In the genomic region with DNA sequence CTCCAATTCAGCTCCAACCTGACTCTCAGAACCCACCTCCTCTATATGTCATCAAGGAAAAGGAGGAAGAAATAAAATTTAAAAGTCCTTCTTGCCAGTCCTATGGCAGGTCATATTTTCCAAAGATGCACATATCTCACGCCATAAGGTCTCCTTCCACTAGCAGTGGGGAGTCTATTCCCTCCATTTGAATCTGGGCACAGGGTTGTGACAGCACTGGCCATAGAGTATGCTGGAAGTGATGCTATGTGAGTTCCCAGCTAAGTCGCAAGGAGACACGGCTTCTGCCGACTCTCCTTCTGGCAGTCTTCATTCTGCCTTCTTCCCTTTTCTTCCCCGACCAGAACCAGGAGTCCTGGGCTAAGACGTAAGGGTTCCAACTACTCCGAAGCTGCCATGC, we compare ENCODE assay signal across 18 cellular contexts.
DNase-seq lines count a peak whose midpoint lies in the region; ATAC-seq and TF ChIP-seq lines count a peak whose summit lies in the region.
"Had no signal": no experiment of that assay in that cellular context is flagged by ENCODE, and none has a peak within 500 bp of the region (broad histone marks: within the 10 kb centered on the region; RNA-seq: fewer than 3 reads in every experiment).

No MANE protein-coding gene starts in this region.

- TF ChIP-seq CTCF in nephron progenitor cell (IDR thresholded peaks at IDR 0.05) = no peak

- peak overlapping the region; percentile 2 for H3K27ac ChIP-seq in substantia nigra (ENCODE audit: low read depth, low read length, poor library complexity, severe bottlenecking)
- H3K27ac ChIP-seq: BLaER1, GM23248 had no signal

- no peak for ATAC-seq in GM19023 (IDR thresholded peaks at IDR 0.05; ENCODE audit: unreplicated experiment)
- ATAC-seq: HepG2 had no signal

- intact Hi-C loops in activated T-helper 1 cell treated with anti-CD3 and anti-CD28 coated beads, Interleukin-12 subunit alpha, Interleukin-12 subunit beta, Interleukin-2, Interleukin-4 antibody, amounts not matched to agents 30 ng/mL and 10 ng/mL and 1 ng/mL, durations not matched to agents 14 hours and 24 hours and 36 hours (cut with micrococcal nuclease) = no loop called here

- H3K27me3 Mint-ChIP-seq in nephron progenitor cell (ENCODE audit: low read depth, poor library complexity) = no peaks in the 10 kb centered on the region
- peaks cover 2% of the 10 kb centered on the region for H3K27me3 Mint-ChIP-seq in activated T-helper 1 cell treated with anti-CD3 and anti-CD28 coated beads, Interleukin-12 subunit alpha, Interleukin-12 subunit beta, Interleukin-2, Interleukin-4 antibody, amounts not matched to agents 30 ng/mL and 10 ng/mL and 1 ng/mL, durations not matched to agents 14 hours and 24 hours and 36 hours (ENCODE audit: insufficient read depth)
- H3K27me3 Mint-ChIP-seq: IgD-negative memory B cell had no signal

- peaks cover 26% of the 10 kb centered on the region for H3K36me3 Mint-ChIP-seq in nephron progenitor cell (ENCODE audit: low read depth)
- H3K36me3 Mint-ChIP-seq in activated T-helper 1 cell treated with anti-CD3 and anti-CD28 coated beads, Interleukin-12 subunit alpha, Interleukin-12 subunit beta, Interleukin-2, Interleukin-4 antibody, amounts not matched to agents 30 ng/mL and 10 ng/mL and 1 ng/mL, durations not matched to agents 14 hours and 24 hours and 36 hours (ENCODE audit: low read depth) = no peaks in the 10 kb centered on the region
- H3K36me3 Mint-ChIP-seq: CD14-positive monocyte; CD4-positive, alpha-beta memory T cell; IgD-negative memory B cell had no signal

- peak overlapping the region; percentile 3 for H3K27ac Mint-ChIP-seq in nephron progenitor cell
- H3K27ac Mint-ChIP-seq in activated T-helper 1 cell treated with anti-CD3 and anti-CD28 coated beads, Interleukin-12 subunit alpha, Interleukin-12 subunit beta, Interleukin-2, Interleukin-4 antibody, amounts not matched to agents 30 ng/mL and 10 ng/mL and 1 ng/mL, durations not matched to agents 14 hours and 24 hours and 36 hours = no peak overlapping the region
- H3K27ac Mint-ChIP-seq: CD14-positive monocyte; CD4-positive, alpha-beta memory T cell; IgD-negative memory B cell had no signal

- no peak overlapping the region for H3K4me3 Mint-ChIP-seq in nephron progenitor cell
- H3K4me3 Mint-ChIP-seq in activated T-helper 1 cell treated with anti-CD3 and anti-CD28 coated beads, Interleukin-12 subunit alpha, Interleukin-12 subunit beta, Interleukin-2, Interleukin-4 antibody, amounts not matched to agents 30 ng/mL and 10 ng/mL and 1 ng/mL, durations not matched to agents 14 hours and 24 hours and 36 hours = no peak overlapping the region
- H3K4me3 Mint-ChIP-seq: CD14-positive monocyte; CD4-positive, alpha-beta memory T cell; H9; IgD-negative memory B cell had no signal

- peaks cover 17% of the 10 kb centered on the region for H3K4me1 Mint-ChIP-seq in nephron progenitor cell
- no peaks in the 10 kb centered on the region for H3K4me1 Mint-ChIP-seq in activated T-helper 1 cell treated with anti-CD3 and anti-CD28 coated beads, Interleukin-12 subunit alpha, Interleukin-12 subunit beta, Interleukin-2, Interleukin-4 antibody, amounts not matched to agents 30 ng/mL and 10 ng/mL and 1 ng/mL, durations not matched to agents 14 hours and 24 hours and 36 hours (ENCODE audit: low read depth)
- H3K4me1 Mint-ChIP-seq: CD4-positive, alpha-beta memory T cell; IgD-negative memory B cell had no signal

- peaks cover 9% of the 10 kb centered on the region for H3K9me3 Mint-ChIP-seq in nephron progenitor cell
- H3K9me3 Mint-ChIP-seq in activated T-helper 1 cell treated with anti-CD3 and anti-CD28 coated beads, Interleukin-12 subunit alpha, Interleukin-12 subunit beta, Interleukin-2, Interleukin-4 antibody, amounts not matched to agents 30 ng/mL and 10 ng/mL and 1 ng/mL, durations not matched to agents 14 hours and 24 hours and 36 hours = no peaks in the 10 kb centered on the region
- H3K9me3 Mint-ChIP-seq: IgD-negative memory B cell had no signal

- DNase-seq in G401 (ENCODE audit: low spot score) (peak; percentile 81), cerebellar cortex (ENCODE audit: low spot score) (peak; percentile 77), nephron progenitor cell (no peak), substantia nigra (lab: John Stamatoyannopoulos, UW) (no peak), NCI-H1105 treated with DMSO at 0.1 percent for 48 hours (lab: John Stamatoyannopoulos, UW) (no peak)
- no peak for DNase-seq in activated T-helper 1 cell treated with anti-CD3 and anti-CD28 coated beads, Interleukin-12 subunit alpha, Interleukin-12 subunit beta, Interleukin-2, Interleukin-4 antibody, amounts not matched to agents 30 ng/mL and 10 ng/mL and 1 ng/mL, durations not matched to agents 14 hours and 24 hours and 36 hours (ENCODE audit: low spot score)
- DNase-seq: 8988T; CD4-positive, alpha-beta memory T cell; DMS153; DMS79; GF-D8; GM23248; H9 had no signal

- in situ Hi-C loops in G401 (cut with HindIII; ENCODE audit: low sequenced_read_pairs) = no loop called here

Comparison
In these comparisons a context has a peak if more than half of its experiments do, and no peak if none do; other contexts are left out.
1. DNase-seq: peak in G401 (single experiment) and cerebellar cortex (single experiment); none in nephron progenitor cell (single experiment), substantia nigra (0 of 49), NCI-H1105 treated with DMSO at 0.1 percent for 48 hours (single experiment) and activated T-helper 1 cell treated with anti-CD3 and anti-CD28 coated beads, Interleukin-12 subunit alpha, Interleukin-12 subunit beta, Interleukin-2, Interleukin-4 antibody, amounts not matched to agents 30 ng/mL and 10 ng/mL and 1 ng/mL, durations not matched to agents 14 hours and 24 hours and 36 hours (single experiment).